In the genomic region with DNA sequence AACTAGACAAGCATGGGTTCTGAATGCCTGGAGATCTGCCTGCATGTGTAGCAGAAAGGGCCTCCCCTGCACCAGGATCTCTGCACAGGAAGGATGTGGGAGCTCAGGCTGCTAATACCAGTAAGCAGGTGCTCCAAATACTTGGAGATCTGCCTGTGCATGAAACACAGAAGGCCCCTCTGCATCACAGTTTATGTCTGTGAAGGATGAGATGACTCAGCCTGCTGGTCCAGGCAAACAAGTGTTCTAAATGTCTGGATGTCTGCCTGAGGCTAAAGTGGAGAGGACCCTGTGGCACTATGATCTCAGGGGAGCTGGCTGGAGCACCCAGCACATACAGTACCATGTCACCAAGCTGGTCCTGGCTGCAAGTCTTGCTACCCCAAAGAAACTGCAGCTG, we compare ENCODE assay signal across 17 cellular contexts.
"Had no signal": no experiment of that assay in that cellular context is flagged by ENCODE, and none has a peak within 500 bp of the region (broad histone marks: within the 10 kb centered on the region; RNA-seq: fewer than 3 reads in every experiment).

No MANE protein-coding gene starts in this region.

- H3K36me3 ChIP-seq: gastroesophageal sphincter, lower lobe of right lung, prostate gland, transverse colon had no signal

- H3K9me3 ChIP-seq: mucosa of descending colon, prostate gland had no signal

- H3K4me3 ChIP-seq: gastroesophageal sphincter, lower lobe of right lung, mucosa of descending colon, prostate gland, transverse colon had no signal

- DNase-seq: activated CD4-positive, alpha-beta T cell treated with anti-CD3 and anti-CD28 coated beads, Interleukin-2, amount 50 U/mL, for 48 hours; activated CD4-positive, CD25-positive, alpha-beta regulatory T cell treated with anti-CD3 and anti-CD28 coated beads, Interleukin-2, amount 50 U/mL, for 72 hours; activated naive CD8-positive, alpha-beta T cell treated with anti-CD3 and anti-CD28 coated beads, Interleukin-2, amount 10 ng/mL, durations not matched to agents 7 days and 5 days; activated T-cell treated with anti-CD3 and anti-CD28 coated beads, Interleukin-2, amount 50 U/mL, for 72 hours; anterior cingulate cortex; lower lobe of right lung; mucosa of descending colon; natural killer cell; nucleus accumbens; stimulated activated CD4-positive, alpha-beta T cell treated with anti-CD3 and anti-CD28 coated beads, Interleukin-2, amount 100 ng/mL, for 24 hours; stimulated activated naive CD4-positive, alpha-beta T cell; substantia nigra; T-helper 2 cell; transverse colon had no signal

- H3K27me3 ChIP-seq: gastroesophageal sphincter, transverse colon had no signal

- H3K4me1 ChIP-seq: gastroesophageal sphincter, lower lobe of right lung, prostate gland, transverse colon had no signal

- ATAC-seq: activated T-cell treated with anti-CD3 and anti-CD28 coated beads, Interleukin-2, amount 50 U/mL, for 72 hours; gastroesophageal sphincter; lower lobe of right lung; mucosa of descending colon; natural killer cell; sciatic nerve had no signal

- H3K27ac ChIP-seq: gastroesophageal sphincter, lower lobe of right lung, prostate gland, transverse colon had no signal
